ENCODE assay signal across 1 cellular context in the genomic region with DNA sequence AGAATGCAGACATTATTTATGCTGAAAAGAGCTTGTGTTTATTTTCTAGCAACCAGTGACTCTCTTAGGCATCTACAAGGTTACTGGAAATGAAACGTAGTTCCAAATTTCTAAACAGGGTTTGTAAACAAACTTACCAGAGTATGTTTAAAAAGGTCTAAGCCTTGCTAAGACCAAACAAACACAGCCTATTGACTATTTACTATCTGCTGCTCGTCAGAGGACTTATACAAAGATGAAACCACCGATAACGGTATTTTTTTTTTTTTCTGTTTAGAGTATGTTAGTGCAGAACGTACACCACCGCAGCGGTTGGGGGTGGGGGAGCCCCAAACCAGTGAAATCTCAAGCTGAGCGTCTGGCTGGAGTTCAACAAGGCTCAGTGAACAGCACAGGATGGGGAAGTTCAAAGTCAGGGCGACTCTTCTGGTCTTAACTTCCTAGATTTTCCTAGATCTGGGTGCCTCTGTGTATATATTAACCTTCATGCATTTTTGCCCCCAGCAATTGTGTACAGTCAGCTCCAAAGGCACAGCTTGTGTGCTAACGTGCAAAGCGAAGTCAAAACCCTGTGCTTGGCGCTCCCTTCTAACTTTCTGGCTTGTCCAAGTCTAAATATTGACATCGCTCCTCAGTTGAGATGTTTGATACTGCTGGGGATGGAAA.
TF ChIP-seq lines count a peak whose summit lies in the region.

No MANE protein-coding gene starts in this region.

TF ChIP-seq in K562, 482 proteins besides CTCF, POLR2A, EP300 and RAD21 (continued from another document and continues in another):
- TF ChIP-seq, protein P1, sequence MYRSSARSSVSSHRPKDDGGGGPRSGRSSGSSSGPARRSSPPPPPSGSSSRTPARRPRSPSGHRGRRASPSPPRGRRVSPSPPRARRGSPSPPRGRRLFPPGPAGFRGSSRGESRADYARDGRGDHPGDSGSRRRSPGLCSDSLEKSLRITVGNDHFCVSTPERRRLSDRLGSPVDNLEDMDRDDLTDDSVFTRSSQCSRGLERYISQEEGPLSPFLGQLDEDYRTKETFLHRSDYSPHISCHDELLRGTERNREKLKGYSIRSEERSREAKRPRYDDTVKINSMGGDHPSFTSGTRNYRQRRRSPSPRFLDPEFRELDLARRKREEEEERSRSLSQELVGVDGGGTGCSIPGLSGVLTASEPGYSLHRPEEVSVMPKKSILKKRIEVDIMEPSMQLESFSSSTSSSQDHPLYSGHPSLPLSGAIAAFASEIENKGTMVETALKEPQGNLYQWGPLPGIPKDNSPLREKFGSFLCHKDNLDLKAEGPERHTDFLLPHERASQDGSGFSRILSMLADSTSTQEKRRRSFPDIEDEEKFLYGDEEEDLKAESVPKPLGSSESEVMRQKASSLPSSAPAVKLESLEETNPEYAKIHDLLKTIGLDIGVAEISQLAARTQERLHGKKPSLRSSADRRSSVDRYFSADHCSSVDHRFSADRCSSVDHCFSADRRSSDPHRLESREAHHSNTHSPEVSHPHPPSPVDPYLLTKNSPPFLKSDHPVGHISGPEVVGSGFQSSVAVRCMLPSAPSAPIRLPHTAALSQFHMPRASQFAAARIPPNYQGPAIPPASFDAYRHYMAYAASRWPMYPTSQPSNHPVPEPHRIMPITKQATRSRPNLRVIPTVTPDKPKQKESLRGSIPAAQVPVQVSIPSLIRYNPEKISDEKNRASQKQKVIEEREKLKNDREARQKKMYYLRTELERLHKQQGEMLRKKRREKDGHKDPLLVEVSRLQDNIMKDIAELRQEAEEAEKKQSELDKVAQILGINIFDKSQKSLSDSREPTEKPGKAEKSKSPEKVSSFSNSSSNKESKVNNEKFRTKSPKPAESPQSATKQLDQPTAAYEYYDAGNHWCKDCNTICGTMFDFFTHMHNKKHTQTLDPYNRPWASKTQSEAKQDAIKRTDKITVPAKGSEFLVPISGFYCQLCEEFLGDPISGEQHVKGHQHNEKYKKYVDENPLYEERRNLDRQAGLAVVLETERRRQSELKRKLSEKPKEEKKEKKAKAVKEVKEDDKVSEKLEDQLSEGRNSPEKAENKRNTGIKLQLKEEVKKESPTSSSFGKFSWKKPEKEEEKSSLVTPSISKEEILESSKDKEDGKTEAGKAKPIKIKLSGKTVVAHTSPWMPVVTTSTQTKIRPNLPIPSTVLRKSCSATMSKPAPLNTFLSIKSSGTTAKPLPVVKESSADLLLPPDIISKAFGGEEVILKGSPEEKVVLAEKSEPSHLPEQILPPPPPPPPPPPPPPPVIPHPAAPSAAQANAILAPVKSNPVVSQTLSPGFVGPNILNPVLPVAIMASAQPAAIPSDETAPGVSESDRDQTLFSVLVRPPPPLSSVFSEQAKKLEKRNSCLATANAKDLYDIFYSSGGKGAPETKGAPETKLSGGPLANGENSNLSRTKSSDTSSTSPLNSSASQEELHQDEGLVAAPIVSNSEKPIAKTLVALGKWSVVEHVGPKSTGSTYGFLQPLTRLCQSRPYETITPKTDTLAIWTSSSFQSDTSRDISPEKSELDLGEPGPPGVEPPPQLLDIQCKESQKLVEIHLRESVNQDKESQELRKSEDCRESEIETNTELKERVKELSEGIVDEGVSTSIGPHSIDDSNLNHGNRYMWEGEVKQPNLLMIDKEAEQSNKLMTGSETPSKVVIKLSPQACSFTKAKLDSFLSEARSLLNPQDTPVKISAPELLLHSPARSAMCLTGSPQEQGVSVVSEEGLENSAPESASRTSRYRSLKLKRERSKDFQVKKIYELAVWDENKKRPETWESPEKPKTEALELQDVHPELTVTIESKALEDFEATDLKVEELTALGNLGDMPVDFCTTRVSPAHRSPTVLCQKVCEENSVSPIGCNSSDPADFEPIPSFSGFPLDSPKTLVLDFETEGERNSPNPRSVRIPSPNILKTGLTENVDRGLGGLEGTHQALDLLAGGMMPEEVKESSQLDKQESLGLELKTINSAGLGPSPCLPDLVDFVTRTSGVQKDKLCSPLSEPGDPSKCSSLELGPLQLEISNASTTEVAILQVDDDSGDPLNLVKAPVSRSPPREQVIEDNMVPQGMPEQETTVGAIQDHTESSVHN (IDR thresholded peaks at IDR 0.05; ENCODE audit: borderline replicate concordance in 1 of 2, low read depth in 1 of 2) = no peak
- TF ChIP-seq ZNF445 (CRISPR knock-in tag; IDR thresholded peaks at IDR 0.05; ENCODE audit: low read depth) (no peak), TBL1XR1 (IDR thresholded peaks at IDR 0.05; ENCODE audit: low read length in 2 of 2) (no peak; a peak in 1 of 4 replicates), KDM1A (IDR thresholded peaks at IDR 0.05) (peak in 1 of 2 experiments; percentile 34; a peak in 2 of 4 replicates), NR2F6 (CRISPR knock-in tag; IDR thresholded peaks at IDR 0.05) (no peak), NFATC3 (IDR thresholded peaks at IDR 0.05) (no peak), PURB (CRISPR knock-in tag; IDR thresholded peaks at IDR 0.05; ENCODE audit: low read depth) (no peak), CBX8 (IDR thresholded peaks at IDR 0.05; ENCODE audit: borderline replicate concordance, extremely low read depth, low read depth, low read length, poor library complexity, severe bottlenecking) (no peak), GATAD2B (IDR thresholded peaks at IDR 0.05; ENCODE audit: borderline replicate concordance) (no peak), SMARCA4 (IDR thresholded peaks at IDR 0.05) (peak; percentile 69; the same call in 1 of the 2 replicates), MEIS2 (IDR thresholded peaks at IDR 0.05; ENCODE audit: partially characterized antibody) (no peak), ZNF224 (CRISPR knock-in tag; IDR thresholded peaks at IDR 0.05) (no peak), HEY1 (CRISPR knock-in tag; IDR thresholded peaks at IDR 0.05; ENCODE audit: borderline replicate concordance) (no peak), ETV6 (IDR thresholded peaks at IDR 0.05; ENCODE audit: borderline replicate concordance in 1 of 2, low read depth in 2 of 2, low read length in 1 of 2) (no peak), ETV6 (CRISPR knock-in tag; IDR thresholded peaks at IDR 0.05; ENCODE audit: borderline replicate concordance) (no peak), ZNF586 (CRISPR knock-in tag; conservative IDR thresholded peaks at IDR 0.05) (no peak), NRF1 (conservative IDR thresholded peaks at IDR 0.05 in 1 of 2, IDR thresholded peaks at IDR 0.05 in 1 of 2) (no peak), PHB2 (IDR thresholded peaks at IDR 0.05; ENCODE audit: low read depth) (no peak), LARP7 (IDR thresholded peaks at IDR 0.05) (no peak), SMC3 (conservative IDR thresholded peaks at IDR 0.05; ENCODE audit: insufficient read depth, low read depth, low read length) (no peak)
- TF ChIP-seq, protein P2, sequence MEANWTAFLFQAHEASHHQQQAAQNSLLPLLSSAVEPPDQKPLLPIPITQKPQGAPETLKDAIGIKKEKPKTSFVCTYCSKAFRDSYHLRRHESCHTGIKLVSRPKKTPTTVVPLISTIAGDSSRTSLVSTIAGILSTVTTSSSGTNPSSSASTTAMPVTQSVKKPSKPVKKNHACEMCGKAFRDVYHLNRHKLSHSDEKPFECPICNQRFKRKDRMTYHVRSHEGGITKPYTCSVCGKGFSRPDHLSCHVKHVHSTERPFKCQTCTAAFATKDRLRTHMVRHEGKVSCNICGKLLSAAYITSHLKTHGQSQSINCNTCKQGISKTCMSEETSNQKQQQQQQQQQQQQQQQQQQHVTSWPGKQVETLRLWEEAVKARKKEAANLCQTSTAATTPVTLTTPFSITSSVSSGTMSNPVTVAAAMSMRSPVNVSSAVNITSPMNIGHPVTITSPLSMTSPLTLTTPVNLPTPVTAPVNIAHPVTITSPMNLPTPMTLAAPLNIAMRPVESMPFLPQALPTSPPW (CRISPR knock-in tag; IDR thresholded peaks at IDR 0.05) = no peak
- TF ChIP-seq, protein P3, sequence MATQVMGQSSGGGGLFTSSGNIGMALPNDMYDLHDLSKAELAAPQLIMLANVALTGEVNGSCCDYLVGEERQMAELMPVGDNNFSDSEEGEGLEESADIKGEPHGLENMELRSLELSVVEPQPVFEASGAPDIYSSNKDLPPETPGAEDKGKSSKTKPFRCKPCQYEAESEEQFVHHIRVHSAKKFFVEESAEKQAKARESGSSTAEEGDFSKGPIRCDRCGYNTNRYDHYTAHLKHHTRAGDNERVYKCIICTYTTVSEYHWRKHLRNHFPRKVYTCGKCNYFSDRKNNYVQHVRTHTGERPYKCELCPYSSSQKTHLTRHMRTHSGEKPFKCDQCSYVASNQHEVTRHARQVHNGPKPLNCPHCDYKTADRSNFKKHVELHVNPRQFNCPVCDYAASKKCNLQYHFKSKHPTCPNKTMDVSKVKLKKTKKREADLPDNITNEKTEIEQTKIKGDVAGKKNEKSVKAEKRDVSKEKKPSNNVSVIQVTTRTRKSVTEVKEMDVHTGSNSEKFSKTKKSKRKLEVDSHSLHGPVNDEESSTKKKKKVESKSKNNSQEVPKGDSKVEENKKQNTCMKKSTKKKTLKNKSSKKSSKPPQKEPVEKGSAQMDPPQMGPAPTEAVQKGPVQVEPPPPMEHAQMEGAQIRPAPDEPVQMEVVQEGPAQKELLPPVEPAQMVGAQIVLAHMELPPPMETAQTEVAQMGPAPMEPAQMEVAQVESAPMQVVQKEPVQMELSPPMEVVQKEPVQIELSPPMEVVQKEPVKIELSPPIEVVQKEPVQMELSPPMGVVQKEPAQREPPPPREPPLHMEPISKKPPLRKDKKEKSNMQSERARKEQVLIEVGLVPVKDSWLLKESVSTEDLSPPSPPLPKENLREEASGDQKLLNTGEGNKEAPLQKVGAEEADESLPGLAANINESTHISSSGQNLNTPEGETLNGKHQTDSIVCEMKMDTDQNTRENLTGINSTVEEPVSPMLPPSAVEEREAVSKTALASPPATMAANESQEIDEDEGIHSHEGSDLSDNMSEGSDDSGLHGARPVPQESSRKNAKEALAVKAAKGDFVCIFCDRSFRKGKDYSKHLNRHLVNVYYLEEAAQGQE (CRISPR knock-in tag; IDR thresholded peaks at IDR 0.05; ENCODE audit: low read depth) = no peak
- TF ChIP-seq, protein P4, sequence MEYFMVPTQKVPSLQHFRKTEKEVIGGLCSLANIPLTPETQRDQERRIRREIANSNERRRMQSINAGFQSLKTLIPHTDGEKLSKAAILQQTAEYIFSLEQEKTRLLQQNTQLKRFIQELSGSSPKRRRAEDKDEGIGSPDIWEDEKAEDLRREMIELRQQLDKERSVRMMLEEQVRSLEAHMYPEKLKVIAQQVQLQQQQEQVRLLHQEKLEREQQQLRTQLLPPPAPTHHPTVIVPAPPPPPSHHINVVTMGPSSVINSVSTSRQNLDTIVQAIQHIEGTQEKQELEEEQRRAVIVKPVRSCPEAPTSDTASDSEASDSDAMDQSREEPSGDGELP (CRISPR knock-in tag; IDR thresholded peaks at IDR 0.05; ENCODE audit: borderline replicate concordance) = no peak
- TF ChIP-seq, protein P5, sequence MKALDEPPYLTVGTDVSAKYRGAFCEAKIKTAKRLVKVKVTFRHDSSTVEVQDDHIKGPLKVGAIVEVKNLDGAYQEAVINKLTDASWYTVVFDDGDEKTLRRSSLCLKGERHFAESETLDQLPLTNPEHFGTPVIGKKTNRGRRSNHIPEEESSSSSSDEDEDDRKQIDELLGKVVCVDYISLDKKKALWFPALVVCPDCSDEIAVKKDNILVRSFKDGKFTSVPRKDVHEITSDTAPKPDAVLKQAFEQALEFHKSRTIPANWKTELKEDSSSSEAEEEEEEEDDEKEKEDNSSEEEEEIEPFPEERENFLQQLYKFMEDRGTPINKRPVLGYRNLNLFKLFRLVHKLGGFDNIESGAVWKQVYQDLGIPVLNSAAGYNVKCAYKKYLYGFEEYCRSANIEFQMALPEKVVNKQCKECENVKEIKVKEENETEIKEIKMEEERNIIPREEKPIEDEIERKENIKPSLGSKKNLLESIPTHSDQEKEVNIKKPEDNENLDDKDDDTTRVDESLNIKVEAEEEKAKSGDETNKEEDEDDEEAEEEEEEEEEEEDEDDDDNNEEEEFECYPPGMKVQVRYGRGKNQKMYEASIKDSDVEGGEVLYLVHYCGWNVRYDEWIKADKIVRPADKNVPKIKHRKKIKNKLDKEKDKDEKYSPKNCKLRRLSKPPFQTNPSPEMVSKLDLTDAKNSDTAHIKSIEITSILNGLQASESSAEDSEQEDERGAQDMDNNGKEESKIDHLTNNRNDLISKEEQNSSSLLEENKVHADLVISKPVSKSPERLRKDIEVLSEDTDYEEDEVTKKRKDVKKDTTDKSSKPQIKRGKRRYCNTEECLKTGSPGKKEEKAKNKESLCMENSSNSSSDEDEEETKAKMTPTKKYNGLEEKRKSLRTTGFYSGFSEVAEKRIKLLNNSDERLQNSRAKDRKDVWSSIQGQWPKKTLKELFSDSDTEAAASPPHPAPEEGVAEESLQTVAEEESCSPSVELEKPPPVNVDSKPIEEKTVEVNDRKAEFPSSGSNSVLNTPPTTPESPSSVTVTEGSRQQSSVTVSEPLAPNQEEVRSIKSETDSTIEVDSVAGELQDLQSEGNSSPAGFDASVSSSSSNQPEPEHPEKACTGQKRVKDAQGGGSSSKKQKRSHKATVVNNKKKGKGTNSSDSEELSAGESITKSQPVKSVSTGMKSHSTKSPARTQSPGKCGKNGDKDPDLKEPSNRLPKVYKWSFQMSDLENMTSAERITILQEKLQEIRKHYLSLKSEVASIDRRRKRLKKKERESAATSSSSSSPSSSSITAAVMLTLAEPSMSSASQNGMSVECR (CRISPR knock-in tag; IDR thresholded peaks at IDR 0.05) = no peak
- TF ChIP-seq, protein P6, sequence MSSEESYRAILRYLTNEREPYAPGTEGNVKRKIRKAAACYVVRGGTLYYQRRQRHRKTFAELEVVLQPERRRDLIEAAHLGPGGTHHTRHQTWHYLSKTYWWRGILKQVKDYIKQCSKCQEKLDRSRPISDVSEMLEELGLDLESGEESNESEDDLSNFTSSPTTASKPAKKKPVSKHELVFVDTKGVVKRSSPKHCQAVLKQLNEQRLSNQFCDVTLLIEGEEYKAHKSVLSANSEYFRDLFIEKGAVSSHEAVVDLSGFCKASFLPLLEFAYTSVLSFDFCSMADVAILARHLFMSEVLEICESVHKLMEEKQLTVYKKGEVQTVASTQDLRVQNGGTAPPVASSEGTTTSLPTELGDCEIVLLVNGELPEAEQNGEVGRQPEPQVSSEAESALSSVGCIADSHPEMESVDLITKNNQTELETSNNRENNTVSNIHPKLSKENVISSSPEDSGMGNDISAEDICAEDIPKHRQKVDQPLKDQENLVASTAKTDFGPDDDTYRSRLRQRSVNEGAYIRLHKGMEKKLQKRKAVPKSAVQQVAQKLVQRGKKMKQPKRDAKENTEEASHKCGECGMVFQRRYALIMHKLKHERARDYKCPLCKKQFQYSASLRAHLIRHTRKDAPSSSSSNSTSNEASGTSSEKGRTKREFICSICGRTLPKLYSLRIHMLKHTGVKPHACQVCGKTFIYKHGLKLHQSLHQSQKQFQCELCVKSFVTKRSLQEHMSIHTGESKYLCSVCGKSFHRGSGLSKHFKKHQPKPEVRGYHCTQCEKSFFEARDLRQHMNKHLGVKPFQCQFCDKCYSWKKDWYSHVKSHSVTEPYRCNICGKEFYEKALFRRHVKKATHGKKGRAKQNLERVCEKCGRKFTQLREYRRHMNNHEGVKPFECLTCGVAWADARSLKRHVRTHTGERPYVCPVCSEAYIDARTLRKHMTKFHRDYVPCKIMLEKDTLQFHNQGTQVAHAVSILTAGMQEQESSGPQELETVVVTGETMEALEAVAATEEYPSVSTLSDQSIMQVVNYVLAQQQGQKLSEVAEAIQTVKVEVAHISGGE (CRISPR knock-in tag; IDR thresholded peaks at IDR 0.05) = no peak
- TF ChIP-seq, protein P7, sequence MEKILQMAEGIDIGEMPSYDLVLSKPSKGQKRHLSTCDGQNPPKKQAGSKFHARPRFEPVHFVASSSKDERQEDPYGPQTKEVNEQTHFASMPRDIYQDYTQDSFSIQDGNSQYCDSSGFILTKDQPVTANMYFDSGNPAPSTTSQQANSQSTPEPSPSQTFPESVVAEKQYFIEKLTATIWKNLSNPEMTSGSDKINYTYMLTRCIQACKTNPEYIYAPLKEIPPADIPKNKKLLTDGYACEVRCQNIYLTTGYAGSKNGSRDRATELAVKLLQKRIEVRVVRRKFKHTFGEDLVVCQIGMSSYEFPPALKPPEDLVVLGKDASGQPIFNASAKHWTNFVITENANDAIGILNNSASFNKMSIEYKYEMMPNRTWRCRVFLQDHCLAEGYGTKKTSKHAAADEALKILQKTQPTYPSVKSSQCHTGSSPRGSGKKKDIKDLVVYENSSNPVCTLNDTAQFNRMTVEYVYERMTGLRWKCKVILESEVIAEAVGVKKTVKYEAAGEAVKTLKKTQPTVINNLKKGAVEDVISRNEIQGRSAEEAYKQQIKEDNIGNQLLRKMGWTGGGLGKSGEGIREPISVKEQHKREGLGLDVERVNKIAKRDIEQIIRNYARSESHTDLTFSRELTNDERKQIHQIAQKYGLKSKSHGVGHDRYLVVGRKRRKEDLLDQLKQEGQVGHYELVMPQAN (IDR thresholded peaks at IDR 0.05; ENCODE audit: borderline replicate concordance) = no peak
